In genomic region chr3:194489736-194490612, GRCh38 we compare ENCODE assay signal across 9 cellular contexts. TPM values are rescaled to one million over a fixed set of nuclear protein-coding genes. Genes with fewer than 3 reads are reported as not detected.
DNase-seq lines count a peak whose midpoint lies in the region; ATAC-seq and TF ChIP-seq lines count a peak whose summit lies in the region.
"Had no signal": no experiment of that assay in that cellular context is flagged by ENCODE, and none has a peak within 500 bp of the region (broad histone marks: within the 10 kb centered on the region; RNA-seq: fewer than 3 reads in every experiment).

No MANE protein-coding gene starts in this region.

- intact Hi-C loops in prostate gland (cut with DNase I), result no loop called here

- TF ChIP-seq POLR2A in prostate gland (IDR thresholded peaks at IDR 0.05), result no peak

- H3K36me3 ChIP-seq in prostate gland, result no peaks in the 10 kb centered on the region

- peaks cover 2% of the 10 kb centered on the region for H3K36me3 Mint-ChIP-seq in IgD-negative memory B cell

- in situ Hi-C loops in GM13977 (cut with MboI; ENCODE audit: low pct_unique_long_range_greater_than_20kb, low sequenced_read_pairs, unreplicated experiment), result loop anchor here (10.0 kb wide), 1 partner anchor 95 kb away; no protein-coding TSS in a partner anchor

- DNase-seq in GM13977 (ENCODE audit: low spot score) (peak; percentile 81), fibroblast of villous mesenchyme (ENCODE audit: low read depth) (peak; percentile 67), retina (no peak), NCI-H1092 treated with DMSO at 0.1 percent for 48 hours (lab: John Stamatoyannopoulos, UW) (no peak), DMS114 treated with DMSO at 0.1 percent for 48 hours (lab: John Stamatoyannopoulos, UW; ENCODE audit: unreplicated experiment) (no peak), prostate gland (ENCODE audit: low spot score) (no peak)

- 90% methylated on average over 7 of the region's 7 CpGs for WGBS in prostate gland

- H3K4me1 ChIP-seq in prostate gland (replicated peaks), result no peaks in the 10 kb centered on the region

- peak overlapping the region; percentile 22 to 92 (median 65) for H3K27ac Mint-ChIP-seq in IgD-negative memory B cell

- H3K27me3 ChIP-seq in prostate gland (replicated peaks; ENCODE audit: insufficient read depth), result no peaks in the 10 kb centered on the region

- H3K4me3 ChIP-seq in fibroblast of villous mesenchyme (ENCODE audit: low read depth, low read length), result no peak overlapping the region
- no peak overlapping the region for H3K4me3 ChIP-seq in prostate gland
- H3K4me3 ChIP-seq: SK-N-MC had no signal

- H3K4me3 Mint-ChIP-seq in IgD-negative memory B cell, result peak overlapping the region; percentile 26 to 63 (median 58)

- TF ChIP-seq CTCF in GM13977 (IDR thresholded peaks at IDR 0.05; ENCODE audit: extremely low read depth, insufficient read depth, missing control alignments) (no peak), fibroblast of villous mesenchyme (IDR thresholded peaks at IDR 0.05; ENCODE audit: insufficient read depth, low read depth, low read length) (no peak), prostate gland (IDR thresholded peaks at IDR 0.05) (no peak)

- peak; percentile 32 for ATAC-seq in GM21423 (IDR thresholded peaks at IDR 0.05; ENCODE audit: unreplicated experiment)

- no peaks in the 10 kb centered on the region for H3K27me3 Mint-ChIP-seq in IgD-negative memory B cell

- H3K4me1 Mint-ChIP-seq in IgD-negative memory B cell, result peaks cover 28 to 43% (median 33%) of the 10 kb centered on the region in 3 donors

- H3K9me3 ChIP-seq in prostate gland, result no peaks in the 10 kb centered on the region

- H3K27ac ChIP-seq in prostate gland, result no peak overlapping the region
- H3K27ac ChIP-seq: SK-N-MC had no signal

- H3K9me3 Mint-ChIP-seq in IgD-negative memory B cell, result peaks cover 0 to 1% (median 0%) of the 10 kb centered on the region in 3 donors

RNA-seq across cellular contexts. Expression of gene ATP13A3, which starts 3.2 kb away (rescaled TPM):
- 4.2 TPM for polyA plus RNA-seq in IgD-negative memory B cell
- total RNA-seq in fibroblast of villous mesenchyme (190 and 228 TPM in 2 replicates), prostate gland (10 to 100 TPM; 75.4 to 80.4 TPM)

Comparison
In these comparisons a context has a peak if more than half of its experiments do, and no peak if none do; other contexts are left out.
1. DNase-seq: peak in GM13977 (single experiment) and fibroblast of villous mesenchyme (single experiment); none in retina (single experiment), NCI-H1092 treated with DMSO at 0.1 percent for 48 hours (single experiment), DMS114 treated with DMSO at 0.1 percent for 48 hours (single experiment) and prostate gland (single experiment).